In the genomic region with DNA sequence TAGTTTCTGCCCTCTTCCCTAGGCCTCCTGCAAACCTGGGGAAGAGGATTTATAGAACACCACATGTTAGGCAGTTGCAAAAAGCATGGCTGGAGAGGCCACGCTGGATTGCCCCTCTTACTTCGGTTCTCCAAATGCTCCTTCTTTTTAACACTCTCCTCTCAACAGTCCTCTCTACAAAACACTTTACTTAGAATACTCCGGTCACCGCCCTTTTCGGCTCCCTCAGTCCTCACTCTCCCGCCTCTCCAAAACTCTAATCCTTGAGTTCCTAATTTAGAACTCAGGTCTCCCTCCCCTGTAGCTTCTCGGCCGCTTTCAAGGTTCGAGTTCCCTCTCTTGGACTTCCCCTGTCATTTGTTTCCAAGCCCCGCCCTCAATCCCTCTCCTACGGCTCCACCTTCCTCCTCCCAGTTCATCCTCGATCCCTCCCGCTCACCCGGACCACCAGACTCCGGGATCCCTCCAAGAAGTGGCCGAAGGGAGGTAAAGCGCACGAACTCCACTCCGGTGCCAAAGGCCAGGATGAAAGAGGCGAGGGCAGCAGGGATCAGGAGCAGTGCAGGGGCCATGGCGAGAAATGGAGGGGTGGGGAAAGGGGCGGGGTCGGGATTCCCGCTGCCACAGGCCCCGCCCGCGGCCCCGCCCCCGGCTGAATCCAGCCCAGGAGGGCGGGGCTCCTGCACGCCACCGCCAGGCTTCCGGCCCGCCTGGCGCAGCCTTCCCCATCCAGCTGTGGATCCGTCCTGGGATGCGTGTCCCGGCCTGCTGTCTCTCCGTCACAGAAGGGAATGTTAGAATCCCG, we compare ENCODE assay signal across 1 cellular context.
TF ChIP-seq lines count a peak whose summit lies in the region.

A gene with protein sequence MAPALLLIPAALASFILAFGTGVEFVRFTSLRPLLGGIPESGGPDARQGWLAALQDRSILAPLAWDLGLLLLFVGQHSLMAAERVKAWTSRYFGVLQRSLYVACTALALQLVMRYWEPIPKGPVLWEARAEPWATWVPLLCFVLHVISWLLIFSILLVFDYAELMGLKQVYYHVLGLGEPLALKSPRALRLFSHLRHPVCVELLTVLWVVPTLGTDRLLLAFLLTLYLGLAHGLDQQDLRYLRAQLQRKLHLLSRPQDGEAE (minus strand): TSS at position 582 of the 805 bp plus-strand sequence. CDS start 10 bp downstream, at position 572.

TF ChIP-seq in K562, 482 proteins besides CTCF, POLR2A, EP300 and RAD21 (continued from another document and continues in another):
- TF ChIP-seq, protein P1, sequence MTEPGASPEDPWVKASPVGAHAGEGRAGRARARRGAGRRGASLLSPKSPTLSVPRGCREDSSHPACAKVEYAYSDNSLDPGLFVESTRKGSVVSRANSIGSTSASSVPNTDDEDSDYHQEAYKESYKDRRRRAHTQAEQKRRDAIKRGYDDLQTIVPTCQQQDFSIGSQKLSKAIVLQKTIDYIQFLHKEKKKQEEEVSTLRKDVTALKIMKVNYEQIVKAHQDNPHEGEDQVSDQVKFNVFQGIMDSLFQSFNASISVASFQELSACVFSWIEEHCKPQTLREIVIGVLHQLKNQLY (CRISPR knock-in tag; conservative IDR thresholded peaks at IDR 0.05): 0 out of 4 replicates have a peak, but pooled peaks of 1 of the 2 experiments have one; percentile 36
- TF ChIP-seq DMBX1 (CRISPR knock-in tag; IDR thresholded peaks at IDR 0.05; ENCODE audit: borderline replicate concordance): no peak
- TF ChIP-seq, protein P2, sequence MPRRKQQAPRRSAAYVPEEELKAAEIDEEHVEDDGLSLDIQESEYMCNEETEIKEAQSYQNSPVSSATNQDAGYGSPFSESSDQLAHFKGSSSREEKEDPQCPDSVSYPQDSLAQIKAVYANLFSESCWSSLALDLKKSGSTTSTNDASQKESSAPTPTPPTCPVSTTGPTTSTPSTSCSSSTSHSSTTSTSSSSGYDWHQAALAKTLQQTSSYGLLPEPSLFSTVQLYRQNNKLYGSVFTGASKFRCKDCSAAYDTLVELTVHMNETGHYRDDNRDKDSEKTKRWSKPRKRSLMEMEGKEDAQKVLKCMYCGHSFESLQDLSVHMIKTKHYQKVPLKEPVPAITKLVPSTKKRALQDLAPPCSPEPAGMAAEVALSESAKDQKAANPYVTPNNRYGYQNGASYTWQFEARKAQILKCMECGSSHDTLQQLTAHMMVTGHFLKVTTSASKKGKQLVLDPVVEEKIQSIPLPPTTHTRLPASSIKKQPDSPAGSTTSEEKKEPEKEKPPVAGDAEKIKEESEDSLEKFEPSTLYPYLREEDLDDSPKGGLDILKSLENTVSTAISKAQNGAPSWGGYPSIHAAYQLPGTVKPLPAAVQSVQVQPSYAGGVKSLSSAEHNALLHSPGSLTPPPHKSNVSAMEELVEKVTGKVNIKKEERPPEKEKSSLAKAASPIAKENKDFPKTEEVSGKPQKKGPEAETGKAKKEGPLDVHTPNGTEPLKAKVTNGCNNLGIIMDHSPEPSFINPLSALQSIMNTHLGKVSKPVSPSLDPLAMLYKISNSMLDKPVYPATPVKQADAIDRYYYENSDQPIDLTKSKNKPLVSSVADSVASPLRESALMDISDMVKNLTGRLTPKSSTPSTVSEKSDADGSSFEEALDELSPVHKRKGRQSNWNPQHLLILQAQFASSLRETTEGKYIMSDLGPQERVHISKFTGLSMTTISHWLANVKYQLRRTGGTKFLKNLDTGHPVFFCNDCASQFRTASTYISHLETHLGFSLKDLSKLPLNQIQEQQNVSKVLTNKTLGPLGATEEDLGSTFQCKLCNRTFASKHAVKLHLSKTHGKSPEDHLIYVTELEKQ (CRISPR knock-in tag; IDR thresholded peaks at IDR 0.05): no peak
- TF ChIP-seq HDAC1 (IDR thresholded peaks at IDR 0.05): peak in 1 of 2 experiments; percentile 84; a peak in 2 of 4 replicates
- TF ChIP-seq SP1 (CRISPR knock-in tag; IDR thresholded peaks at IDR 0.05): peak; percentile 88
- TF ChIP-seq KDM2B (CRISPR knock-in tag; IDR thresholded peaks at IDR 0.05): no peak
- TF ChIP-seq, protein P3, sequence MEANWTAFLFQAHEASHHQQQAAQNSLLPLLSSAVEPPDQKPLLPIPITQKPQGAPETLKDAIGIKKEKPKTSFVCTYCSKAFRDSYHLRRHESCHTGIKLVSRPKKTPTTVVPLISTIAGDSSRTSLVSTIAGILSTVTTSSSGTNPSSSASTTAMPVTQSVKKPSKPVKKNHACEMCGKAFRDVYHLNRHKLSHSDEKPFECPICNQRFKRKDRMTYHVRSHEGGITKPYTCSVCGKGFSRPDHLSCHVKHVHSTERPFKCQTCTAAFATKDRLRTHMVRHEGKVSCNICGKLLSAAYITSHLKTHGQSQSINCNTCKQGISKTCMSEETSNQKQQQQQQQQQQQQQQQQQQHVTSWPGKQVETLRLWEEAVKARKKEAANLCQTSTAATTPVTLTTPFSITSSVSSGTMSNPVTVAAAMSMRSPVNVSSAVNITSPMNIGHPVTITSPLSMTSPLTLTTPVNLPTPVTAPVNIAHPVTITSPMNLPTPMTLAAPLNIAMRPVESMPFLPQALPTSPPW (CRISPR knock-in tag; IDR thresholded peaks at IDR 0.05): peak; percentile 80
- peak; percentile 70 for TF ChIP-seq ETV1 (tag; conservative IDR thresholded peaks at IDR 0.05; ENCODE audit: low read depth)
- TF ChIP-seq, protein P4, sequence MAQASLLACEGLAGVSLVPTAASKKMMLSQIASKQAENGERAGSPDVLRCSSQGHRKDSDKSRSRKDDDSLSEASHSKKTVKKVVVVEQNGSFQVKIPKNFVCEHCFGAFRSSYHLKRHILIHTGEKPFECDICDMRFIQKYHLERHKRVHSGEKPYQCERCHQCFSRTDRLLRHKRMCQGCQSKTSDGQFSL (CRISPR knock-in tag; IDR thresholded peaks at IDR 0.05): 0 out of 2 replicates have a peak, but pooled peaks have one; percentile 21
- TF ChIP-seq, protein P4 (tag; IDR thresholded peaks at IDR 0.05): no peak
- peak; percentile 52 for TF ChIP-seq RBBP5 (IDR thresholded peaks at IDR 0.05; ENCODE audit: borderline replicate concordance, insufficient read depth, low read length, poor library complexity, severe bottlenecking)
- TF ChIP-seq FOXJ2 (tag; IDR thresholded peaks at IDR 0.05): no peak
- TF ChIP-seq YY1 (IDR thresholded peaks at IDR 0.05; ENCODE audit: borderline replicate concordance in 1 of 3, control insufficient read depth in 1 of 3, extremely low read depth in 1 of 3, insufficient read depth in 3 of 3, insufficient read length in 1 of 3, insufficient replicate concordance in 2 of 3, low read depth in 1 of 3, low read length in 2 of 3): peak in 2 of 3 experiments; percentile 70 to 76
- no peak for TF ChIP-seq SAFB (IDR thresholded peaks at IDR 0.05; ENCODE audit: borderline replicate concordance, low read depth, low read length)
- peak; percentile 31 for TF ChIP-seq TAF1 (IDR thresholded peaks at IDR 0.05; ENCODE audit: control insufficient read depth, extremely low read depth, insufficient read depth, low read length, severe bottlenecking)
- TF ChIP-seq, protein P5, sequence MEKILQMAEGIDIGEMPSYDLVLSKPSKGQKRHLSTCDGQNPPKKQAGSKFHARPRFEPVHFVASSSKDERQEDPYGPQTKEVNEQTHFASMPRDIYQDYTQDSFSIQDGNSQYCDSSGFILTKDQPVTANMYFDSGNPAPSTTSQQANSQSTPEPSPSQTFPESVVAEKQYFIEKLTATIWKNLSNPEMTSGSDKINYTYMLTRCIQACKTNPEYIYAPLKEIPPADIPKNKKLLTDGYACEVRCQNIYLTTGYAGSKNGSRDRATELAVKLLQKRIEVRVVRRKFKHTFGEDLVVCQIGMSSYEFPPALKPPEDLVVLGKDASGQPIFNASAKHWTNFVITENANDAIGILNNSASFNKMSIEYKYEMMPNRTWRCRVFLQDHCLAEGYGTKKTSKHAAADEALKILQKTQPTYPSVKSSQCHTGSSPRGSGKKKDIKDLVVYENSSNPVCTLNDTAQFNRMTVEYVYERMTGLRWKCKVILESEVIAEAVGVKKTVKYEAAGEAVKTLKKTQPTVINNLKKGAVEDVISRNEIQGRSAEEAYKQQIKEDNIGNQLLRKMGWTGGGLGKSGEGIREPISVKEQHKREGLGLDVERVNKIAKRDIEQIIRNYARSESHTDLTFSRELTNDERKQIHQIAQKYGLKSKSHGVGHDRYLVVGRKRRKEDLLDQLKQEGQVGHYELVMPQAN (IDR thresholded peaks at IDR 0.05; ENCODE audit: borderline replicate concordance): peak; percentile 71; the same call in 1 of the 2 replicates
- TF ChIP-seq ZNF239 (CRISPR knock-in tag; IDR thresholded peaks at IDR 0.05): no peak
- TF ChIP-seq ZNF134 (CRISPR knock-in tag; conservative IDR thresholded peaks at IDR 0.05): no peak
- TF ChIP-seq KAT7 (CRISPR knock-in tag; IDR thresholded peaks at IDR 0.05; ENCODE audit: borderline replicate concordance): 0 out of 2 replicates have a peak, but pooled peaks have one; percentile 80
- 0 out of 2 replicates have a peak, but pooled peaks have one; percentile 43 for TF ChIP-seq ELF2 (CRISPR knock-in tag; IDR thresholded peaks at IDR 0.05)
- peak in 1 of 2 experiments; percentile 55; a peak in 1 of 4 replicates for TF ChIP-seq ARNT (IDR thresholded peaks at IDR 0.05)
- peak; percentile 74 for TF ChIP-seq RBFOX2 (IDR thresholded peaks at IDR 0.05; ENCODE audit: low read depth, low read length)
- TF ChIP-seq ZNF263 (CRISPR knock-in tag; IDR thresholded peaks at IDR 0.05; ENCODE audit: borderline replicate concordance): peak; percentile 84
- TF ChIP-seq SUPT5H (IDR thresholded peaks at IDR 0.05): peak; percentile 65
- peak; percentile 80 for TF ChIP-seq POLR2G (IDR thresholded peaks at IDR 0.05; ENCODE audit: low read depth, low read length)
- TF ChIP-seq HIVEP1 (CRISPR knock-in tag; IDR thresholded peaks at IDR 0.05): no peak
- TF ChIP-seq, protein P6, sequence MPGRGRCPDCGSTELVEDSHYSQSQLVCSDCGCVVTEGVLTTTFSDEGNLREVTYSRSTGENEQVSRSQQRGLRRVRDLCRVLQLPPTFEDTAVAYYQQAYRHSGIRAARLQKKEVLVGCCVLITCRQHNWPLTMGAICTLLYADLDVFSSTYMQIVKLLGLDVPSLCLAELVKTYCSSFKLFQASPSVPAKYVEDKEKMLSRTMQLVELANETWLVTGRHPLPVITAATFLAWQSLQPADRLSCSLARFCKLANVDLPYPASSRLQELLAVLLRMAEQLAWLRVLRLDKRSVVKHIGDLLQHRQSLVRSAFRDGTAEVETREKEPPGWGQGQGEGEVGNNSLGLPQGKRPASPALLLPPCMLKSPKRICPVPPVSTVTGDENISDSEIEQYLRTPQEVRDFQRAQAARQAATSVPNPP (IDR thresholded peaks at IDR 0.05; ENCODE audit: borderline replicate concordance, insufficient read depth, insufficient read length): no peak
- TF ChIP-seq KLF13 (tag; IDR thresholded peaks at IDR 0.05; ENCODE audit: borderline replicate concordance, low read depth): peak; percentile 67; the same call in 1 of the 2 replicates
- peak; percentile 16; the same call in 1 of the 2 replicates for TF ChIP-seq JUND (IDR thresholded peaks at IDR 0.05; ENCODE audit: borderline replicate concordance, low read depth, low read length)
- 0 out of 3 replicates have a peak, but pooled peaks have one; percentile 6 for TF ChIP-seq JUND (tag; IDR thresholded peaks at IDR 0.05; ENCODE audit: borderline replicate concordance, low read depth, low read length)
- peak; percentile 50; the same call in 1 of the 2 replicates for TF ChIP-seq PHB2 (IDR thresholded peaks at IDR 0.05; ENCODE audit: low read depth)
- peak; percentile 42 for TF ChIP-seq SMARCA4 (IDR thresholded peaks at IDR 0.05)
- TF ChIP-seq, protein P7, sequence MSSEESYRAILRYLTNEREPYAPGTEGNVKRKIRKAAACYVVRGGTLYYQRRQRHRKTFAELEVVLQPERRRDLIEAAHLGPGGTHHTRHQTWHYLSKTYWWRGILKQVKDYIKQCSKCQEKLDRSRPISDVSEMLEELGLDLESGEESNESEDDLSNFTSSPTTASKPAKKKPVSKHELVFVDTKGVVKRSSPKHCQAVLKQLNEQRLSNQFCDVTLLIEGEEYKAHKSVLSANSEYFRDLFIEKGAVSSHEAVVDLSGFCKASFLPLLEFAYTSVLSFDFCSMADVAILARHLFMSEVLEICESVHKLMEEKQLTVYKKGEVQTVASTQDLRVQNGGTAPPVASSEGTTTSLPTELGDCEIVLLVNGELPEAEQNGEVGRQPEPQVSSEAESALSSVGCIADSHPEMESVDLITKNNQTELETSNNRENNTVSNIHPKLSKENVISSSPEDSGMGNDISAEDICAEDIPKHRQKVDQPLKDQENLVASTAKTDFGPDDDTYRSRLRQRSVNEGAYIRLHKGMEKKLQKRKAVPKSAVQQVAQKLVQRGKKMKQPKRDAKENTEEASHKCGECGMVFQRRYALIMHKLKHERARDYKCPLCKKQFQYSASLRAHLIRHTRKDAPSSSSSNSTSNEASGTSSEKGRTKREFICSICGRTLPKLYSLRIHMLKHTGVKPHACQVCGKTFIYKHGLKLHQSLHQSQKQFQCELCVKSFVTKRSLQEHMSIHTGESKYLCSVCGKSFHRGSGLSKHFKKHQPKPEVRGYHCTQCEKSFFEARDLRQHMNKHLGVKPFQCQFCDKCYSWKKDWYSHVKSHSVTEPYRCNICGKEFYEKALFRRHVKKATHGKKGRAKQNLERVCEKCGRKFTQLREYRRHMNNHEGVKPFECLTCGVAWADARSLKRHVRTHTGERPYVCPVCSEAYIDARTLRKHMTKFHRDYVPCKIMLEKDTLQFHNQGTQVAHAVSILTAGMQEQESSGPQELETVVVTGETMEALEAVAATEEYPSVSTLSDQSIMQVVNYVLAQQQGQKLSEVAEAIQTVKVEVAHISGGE (CRISPR knock-in tag; IDR thresholded peaks at IDR 0.05): peak; percentile 74 to 94 (median 90); a peak in 5 of 6 replicates
- TF ChIP-seq CREM (IDR thresholded peaks at IDR 0.05; ENCODE audit: low read depth): 0 out of 2 replicates have a peak, but pooled peaks have one; percentile 50
- TF ChIP-seq POLR2AphosphoS5 (IDR thresholded peaks at IDR 0.05; ENCODE audit: control insufficient read depth, insufficient read depth, low read depth, low read length): peak; percentile 43; the same call in 1 of the 2 replicates
- no peak for TF ChIP-seq ZNF780A (CRISPR knock-in tag; IDR thresholded peaks at IDR 0.05)
- TF ChIP-seq, protein P8, sequence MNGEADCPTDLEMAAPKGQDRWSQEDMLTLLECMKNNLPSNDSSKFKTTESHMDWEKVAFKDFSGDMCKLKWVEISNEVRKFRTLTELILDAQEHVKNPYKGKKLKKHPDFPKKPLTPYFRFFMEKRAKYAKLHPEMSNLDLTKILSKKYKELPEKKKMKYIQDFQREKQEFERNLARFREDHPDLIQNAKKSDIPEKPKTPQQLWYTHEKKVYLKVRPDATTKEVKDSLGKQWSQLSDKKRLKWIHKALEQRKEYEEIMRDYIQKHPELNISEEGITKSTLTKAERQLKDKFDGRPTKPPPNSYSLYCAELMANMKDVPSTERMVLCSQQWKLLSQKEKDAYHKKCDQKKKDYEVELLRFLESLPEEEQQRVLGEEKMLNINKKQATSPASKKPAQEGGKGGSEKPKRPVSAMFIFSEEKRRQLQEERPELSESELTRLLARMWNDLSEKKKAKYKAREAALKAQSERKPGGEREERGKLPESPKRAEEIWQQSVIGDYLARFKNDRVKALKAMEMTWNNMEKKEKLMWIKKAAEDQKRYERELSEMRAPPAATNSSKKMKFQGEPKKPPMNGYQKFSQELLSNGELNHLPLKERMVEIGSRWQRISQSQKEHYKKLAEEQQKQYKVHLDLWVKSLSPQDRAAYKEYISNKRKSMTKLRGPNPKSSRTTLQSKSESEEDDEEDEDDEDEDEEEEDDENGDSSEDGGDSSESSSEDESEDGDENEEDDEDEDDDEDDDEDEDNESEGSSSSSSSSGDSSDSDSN (IDR thresholded peaks at IDR 0.05; ENCODE audit: borderline replicate concordance in 1 of 2, low read depth in 2 of 2, low read length in 2 of 2): 0 out of 4 replicates have a peak, but pooled peaks of 1 of the 2 experiments have one; percentile 33
- TF ChIP-seq ZFX (CRISPR knock-in tag; IDR thresholded peaks at IDR 0.05): peak; percentile 53
- TF ChIP-seq PML (IDR thresholded peaks at IDR 0.05; ENCODE audit: low read length): 0 out of 2 replicates have a peak, but pooled peaks have one; percentile 24
